10 cellular contexts compared by ENCODE assay signal in the genomic region with DNA sequence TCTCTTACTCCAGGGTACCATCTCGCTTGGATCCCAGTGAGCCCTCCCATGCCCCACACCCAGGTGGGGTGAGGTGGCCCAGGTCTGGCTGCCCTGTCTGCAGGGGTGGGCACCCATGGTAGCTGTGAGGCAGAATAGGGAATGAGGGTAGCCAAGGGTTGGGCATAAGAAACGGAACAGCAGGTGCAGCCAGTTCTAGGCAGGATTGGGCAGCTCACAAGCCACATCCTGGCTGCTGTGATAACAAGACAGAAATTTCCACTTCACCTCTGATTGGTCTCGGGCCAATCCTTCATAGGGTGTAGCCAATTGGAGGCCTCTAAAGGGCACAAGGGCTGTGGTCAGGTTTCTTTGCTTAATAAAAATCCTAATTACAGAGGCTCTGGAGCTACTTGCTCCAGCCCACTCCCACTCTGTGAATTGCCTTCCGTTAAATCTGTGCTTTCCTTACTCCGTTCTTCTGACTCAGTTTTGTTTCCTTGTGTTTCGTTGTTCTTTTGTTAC. TPM values are rescaled to one million over a fixed set of nuclear protein-coding genes. Genes with fewer than 3 reads are reported as not detected.
DNase-seq lines count a peak whose midpoint lies in the region; ATAC-seq, FAIRE-seq and TF ChIP-seq lines count a peak whose summit lies in the region.
"Had no signal": no experiment of that assay in that cellular context is flagged by ENCODE, and none has a peak within 500 bp of the region (broad histone marks: within the 10 kb centered on the region; RNA-seq: fewer than 3 reads in every experiment).

No MANE protein-coding gene starts in this region.

- intact Hi-C loops in HepG2 (cut with micrococcal nuclease; ENCODE audit: unreplicated experiment): no loop called here
- intact Hi-C loops in lower leg skin (cut with DNase I; ENCODE audit: low total_unique reads): no loop called here

- H3K4me1 Mint-ChIP-seq in activated T-helper 17 cell treated with anti-CD3 and anti-CD28 coated beads, Interleukin-2, amount 50 U/mL, for 72 hours: no peaks in the 10 kb centered on the region

- H3K36me3 ChIP-seq in HepG2 (replicated peaks in 1 of 2; ENCODE audit: control insufficient read depth in 1 of 2, insufficient read depth in 2 of 2, low read length in 2 of 2): no peaks in the 10 kb centered on the region

- H3K36me3 Mint-ChIP-seq in activated T-helper 17 cell treated with anti-CD3 and anti-CD28 coated beads, Interleukin-2, amount 50 U/mL, for 72 hours (ENCODE audit: low read depth): no peaks in the 10 kb centered on the region

- peaks cover 3% of the 10 kb centered on the region for H3K27me3 Mint-ChIP-seq in activated T-helper 17 cell treated with anti-CD3 and anti-CD28 coated beads, Interleukin-2, amount 50 U/mL, for 72 hours

- 53% methylated on average over 6 of the region's 6 CpGs for WGBS in HepG2 (ENCODE audit: low lambda C conversion rate)
- WGBS in lower leg skin, 2 donors: 43 to 58% methylated on average over 6 of the region's 6 CpGs

- H3K9ac ChIP-seq in HepG2 (ENCODE audit: insufficient read depth, low read depth, low read length): no peak overlapping the region

- H3K79me2 ChIP-seq in HepG2 (ENCODE audit: insufficient read depth, low read length): no peaks in the 10 kb centered on the region

- H3K27ac ChIP-seq in HepG2 (ENCODE audit: extremely low read length, insufficient read depth, low read length): no peak overlapping the region

- peaks cover 12 to 65% of the 10 kb centered on the region in 2 experiments for H3K27me3 ChIP-seq in HepG2 (ENCODE audit: control insufficient read depth in 1 of 2, insufficient read depth in 2 of 2, low read length in 2 of 2)

- no peak overlapping the region for H3K4me3 ChIP-seq in HepG2 (replicated peaks in 1 of 3; ENCODE audit: insufficient read depth in 1 of 3, low read depth in 2 of 3, low read length in 3 of 3)
- H3K4me3 ChIP-seq in lower leg skin (ENCODE audit: low read depth, poor library complexity, severe bottlenecking): no peak overlapping the region

- no peaks in the 10 kb centered on the region for H3K9me3 Mint-ChIP-seq in activated T-helper 17 cell treated with anti-CD3 and anti-CD28 coated beads, Interleukin-2, amount 50 U/mL, for 72 hours

- no peak overlapping the region for H3K4me2 ChIP-seq in HepG2 (ENCODE audit: low read depth, low read length)

- in situ Hi-C loops in HepG2 (cut with HindIII; ENCODE audit: extremely low pct_ligation_motif_present, low pct_unique_long_range_greater_than_20kb): no loop called here

- no peak overlapping the region for H2AFZ ChIP-seq in HepG2 (ENCODE audit: low read length)

- no peak overlapping the region for H3K4me3 Mint-ChIP-seq in activated T-helper 17 cell treated with anti-CD3 and anti-CD28 coated beads, Interleukin-2, amount 50 U/mL, for 72 hours

- H4K20me1 ChIP-seq in HepG2 (ENCODE audit: insufficient read depth, low read length): no peaks in the 10 kb centered on the region

- H3K27ac Mint-ChIP-seq in activated T-helper 17 cell treated with anti-CD3 and anti-CD28 coated beads, Interleukin-2, amount 50 U/mL, for 72 hours: no peak overlapping the region

- ATAC-seq in activated CD4-positive, CD25-positive, alpha-beta regulatory T cell treated with anti-CD3 and anti-CD28 coated beads, Interleukin-2, amount 50 U/mL, for 24 hours: peak; percentile 70 to 80
- ATAC-seq in activated T-helper 17 cell treated with anti-CD3 and anti-CD28 coated beads, Interleukin-2, amount 50 U/mL, for 72 hours (replicated peaks): peak; percentile 37
- ATAC-seq in HepG2 (no peak), HG03457 (IDR thresholded peaks at IDR 0.05; ENCODE audit: unreplicated experiment) (no peak)

- peaks cover 20% of the 10 kb centered on the region for H3K4me1 ChIP-seq in HepG2 (ENCODE audit: insufficient read depth, low read length)
- H3K4me1 ChIP-seq: Caco-2 had no signal

- CTCF ChIA-PET in HepG2 (lab: Yijun Ruan, JAX; ENCODE audit: low intra/inter-chr PET ratio, low total read pairs): no interaction called here

- POLR2A ChIA-PET in HepG2 (lab: Yijun Ruan, JAX): interaction anchor here (2.3 kb wide), 1 partner anchor 44 kb away, joined by 7 read pairs; the partner anchor contains the start of gene FAM234A

- no peak for DNase-seq in activated CD4-positive, CD25-positive, alpha-beta regulatory T cell treated with anti-CD3 and anti-CD28 coated beads, Interleukin-2, amount 50 U/mL, for 72 hours
- DNase-seq in NCI-H1694 (lab: John Stamatoyannopoulos, UW): peak; percentile 27
- peak; percentile 12 for DNase-seq in HepG2 (ENCODE audit: low spot score)
- DNase-seq in middle frontal gyrus (ENCODE audit: extremely low spot score, low spot score): no peak
- no peak for DNase-seq in lower leg skin (ENCODE audit: low spot score in 2 of 2)

- no peaks in the 10 kb centered on the region for H3K9me3 ChIP-seq in HepG2 (ENCODE audit: low read length)
- H3K9me3 ChIP-seq: Caco-2 had no signal

- TF ChIP-seq EP300 in HepG2 (IDR thresholded peaks at IDR 0.05; ENCODE audit: low read depth in 2 of 2, low read length in 2 of 2): no peak
- TF ChIP-seq EP300 in HepG2 (CRISPR knock-in tag; IDR thresholded peaks at IDR 0.05; ENCODE audit: borderline replicate concordance): no peak

- no peak for TF ChIP-seq POLR2A in HepG2 (IDR thresholded peaks at IDR 0.05; ENCODE audit: insufficient read depth in 1 of 2, low read depth in 2 of 2, low read length in 2 of 2)
- no peak for TF ChIP-seq POLR2A in lower leg skin (IDR thresholded peaks at IDR 0.05)

- TF ChIP-seq CTCF in HepG2 (CRISPR knock-in tag; IDR thresholded peaks at IDR 0.05) (no peak), lower leg skin (IDR thresholded peaks at IDR 0.05) (no peak)

- no TSS peak for BruUV-seq in HepG2 (replicated peaks; lab: Mats Ljungman, UMichigan)

- no peak for FAIRE-seq in HepG2 (lab: Jason Lieb, UNC)

- no peak for TF ChIP-seq RAD21 in HepG2 (CRISPR knock-in tag; IDR thresholded peaks at IDR 0.05)

RNA-seq across cellular contexts. Expression of gene ARHGDIG, which starts 1.5 kb away (rescaled TPM):
- not detected for total RNA-seq in activated T-helper 17 cell treated with anti-CD3 and anti-CD28 coated beads, Interleukin-2, amount 50 U/mL, for 72 hours
- total RNA-seq in HepG2 (2016; rRNA removed; fragmentation: Illumina TruSeq; extraction: Trizol) (0.24 TPM in 1 of 2 replicates, not detected in the other), lower leg skin (not detected)
- total RNA-seq in HepG2 (2016; cell fraction: cytosol; rRNA removed; fragmentation: Illumina TruSeq; extraction: Trizol; ENCODE audit: low read depth): 0.26 and 0.61 TPM in 2 replicates
- total RNA-seq in HepG2 (2016; cell fraction: insoluble cytoplasmic fraction; rRNA removed; fragmentation: Illumina TruSeq; extraction: Trizol): 0.11 TPM in 1 of 2 replicates, not detected in the other
- 0.21 and 0.31 TPM in 2 replicates for total RNA-seq in HepG2 (2016; cell fraction: membrane; rRNA removed; fragmentation: Illumina TruSeq; extraction: Trizol)
- total RNA-seq in HepG2 (2016; cell fraction: nucleus; rRNA removed; fragmentation: Illumina TruSeq; extraction: Trizol): not detected in 2 replicates
- polyA plus RNA-seq in HepG2 (2011; rRNA removed): 0.48 and 0.63 TPM in 2 replicates
- 0.33 and 0.58 TPM in 2 replicates for polyA plus RNA-seq in HepG2 (2011; cell fraction: cytosol; rRNA removed)
- 3.2 and 3.7 TPM in 2 replicates for polyA plus RNA-seq in HepG2 (2011; cell fraction: nucleus; rRNA removed)
- polyA plus RNA-seq in HepG2 (2012): 0.17 and 0.36 TPM in 2 replicates
- 0.16 TPM in 1 of 2 replicates, not detected in the other for polyA plus RNA-seq in HepG2 (2016; cell fraction: cytosol; fragmentation: Illumina TruSeq; extraction: Trizol; ENCODE audit: low read depth)
- polyA plus RNA-seq in HepG2 (2016; cell fraction: insoluble cytoplasmic fraction; fragmentation: Illumina TruSeq; extraction: Trizol; ENCODE audit: low read depth): not detected in 2 replicates
- not detected in 2 replicates for polyA plus RNA-seq in HepG2 (2016; cell fraction: membrane; fragmentation: Illumina TruSeq; extraction: Trizol; ENCODE audit: low read depth)
- not detected in 2 replicates for polyA plus RNA-seq in HepG2 (2016; cell fraction: nucleus; fragmentation: Illumina TruSeq; extraction: Trizol; ENCODE audit: insufficient read depth, low read depth)
- polyA minus RNA-seq in HepG2 (2011; rRNA and poly(A)+ RNA removed; ENCODE audit: low replicate concordance): not detected in 2 replicates
- not detected in 2 replicates for polyA minus RNA-seq in HepG2 (2011; cell fraction: cytosol; rRNA and poly(A)+ RNA removed)
- 0.50 TPM in 1 of 2 replicates, not detected in the other for polyA minus RNA-seq in HepG2 (2011; cell fraction: nucleus; rRNA and poly(A)+ RNA removed)
- total RNA-seq: T-helper 1 cell treated with Interleukin-12 subunit alpha and Interleukin-12 subunit beta and Interleukin-4 antibody, amounts not matched to agents 30 ng/mL and 1 ng/mL, for 36 hours had no signal

RNA-seq across cellular contexts. Expression of gene RGS11, which starts 3.2 kb away (rescaled TPM):
- total RNA-seq in activated T-helper 17 cell treated with anti-CD3 and anti-CD28 coated beads, Interleukin-2, amount 50 U/mL, for 72 hours: under 1 TPM in 1 of 2 donors, not detected in 1; 0.11 TPM
- total RNA-seq in HepG2 (2016; rRNA removed; fragmentation: Illumina TruSeq; extraction: Trizol) (not detected in 2 replicates), lower leg skin (1 to 10 TPM in 2 of 4 donors, under 1 TPM in 2; 0.08 to 2.7 (median 1.6) TPM)
- total RNA-seq in HepG2 (2016; cell fraction: cytosol; rRNA removed; fragmentation: Illumina TruSeq; extraction: Trizol; ENCODE audit: low read depth): not detected in 2 replicates
- not detected in 2 replicates for total RNA-seq in HepG2 (2016; cell fraction: insoluble cytoplasmic fraction; rRNA removed; fragmentation: Illumina TruSeq; extraction: Trizol)
- total RNA-seq in HepG2 (2016; cell fraction: membrane; rRNA removed; fragmentation: Illumina TruSeq; extraction: Trizol): not detected in 2 replicates
- total RNA-seq in HepG2 (2016; cell fraction: nucleus; rRNA removed; fragmentation: Illumina TruSeq; extraction: Trizol): not detected in 2 replicates
- 0.11 and 0.24 TPM in 2 replicates for polyA plus RNA-seq in HepG2 (2011; rRNA removed)
- polyA plus RNA-seq in HepG2 (2011; cell fraction: cytosol; rRNA removed): 0.03 TPM in 2 replicates
- polyA plus RNA-seq in HepG2 (2011; cell fraction: nucleus; rRNA removed): 3.2 and 3.4 TPM in 2 replicates
- polyA plus RNA-seq in HepG2 (2012): 0.09 TPM in 2 replicates
- not detected in 2 replicates for polyA plus RNA-seq in HepG2 (2016; cell fraction: cytosol; fragmentation: Illumina TruSeq; extraction: Trizol; ENCODE audit: low read depth)
- polyA plus RNA-seq in HepG2 (2016; cell fraction: insoluble cytoplasmic fraction; fragmentation: Illumina TruSeq; extraction: Trizol; ENCODE audit: low read depth): not detected in 2 replicates
- polyA plus RNA-seq in HepG2 (2016; cell fraction: membrane; fragmentation: Illumina TruSeq; extraction: Trizol; ENCODE audit: low read depth): not detected in 2 replicates
- not detected in 2 replicates for polyA plus RNA-seq in HepG2 (2016; cell fraction: nucleus; fragmentation: Illumina TruSeq; extraction: Trizol; ENCODE audit: insufficient read depth, low read depth)
- polyA minus RNA-seq in HepG2 (2011; rRNA and poly(A)+ RNA removed; ENCODE audit: low replicate concordance): not detected in 2 replicates
- polyA minus RNA-seq in HepG2 (2011; cell fraction: cytosol; rRNA and poly(A)+ RNA removed): not detected in 2 replicates
- polyA minus RNA-seq in HepG2 (2011; cell fraction: nucleus; rRNA and poly(A)+ RNA removed): 0.25 and 0.26 TPM in 2 replicates

RNA-seq across cellular contexts. Expression of gene PDIA2, which starts 4.0 kb away (rescaled TPM):
- not detected for total RNA-seq in activated T-helper 17 cell treated with anti-CD3 and anti-CD28 coated beads, Interleukin-2, amount 50 U/mL, for 72 hours
- total RNA-seq in HepG2 (2016; rRNA removed; fragmentation: Illumina TruSeq; extraction: Trizol) (0.35 and 0.60 TPM in 2 replicates), lower leg skin (under 1 TPM in 3 of 4 donors, not detected in 1; 0.12 to 0.45 (median 0.23) TPM)
- total RNA-seq in HepG2 (2016; cell fraction: cytosol; rRNA removed; fragmentation: Illumina TruSeq; extraction: Trizol; ENCODE audit: low read depth): not detected in 2 replicates
- total RNA-seq in HepG2 (2016; cell fraction: insoluble cytoplasmic fraction; rRNA removed; fragmentation: Illumina TruSeq; extraction: Trizol): 0.50 TPM in 1 of 2 replicates, not detected in the other
- total RNA-seq in HepG2 (2016; cell fraction: membrane; rRNA removed; fragmentation: Illumina TruSeq; extraction: Trizol): not detected in 2 replicates
- total RNA-seq in HepG2 (2016; cell fraction: nucleus; rRNA removed; fragmentation: Illumina TruSeq; extraction: Trizol): 0.81 and 1.0 TPM in 2 replicates
- polyA plus RNA-seq in HepG2 (2011; rRNA removed): 1.9 and 2.9 TPM in 2 replicates
- polyA plus RNA-seq in HepG2 (2011; cell fraction: cytosol; rRNA removed): 1.2 and 1.4 TPM in 2 replicates
- polyA plus RNA-seq in HepG2 (2011; cell fraction: nucleus; rRNA removed): 10.2 and 14.0 TPM in 2 replicates
- 0.63 and 1.1 TPM in 2 replicates for polyA plus RNA-seq in HepG2 (2012)
- polyA plus RNA-seq in HepG2 (2016; cell fraction: cytosol; fragmentation: Illumina TruSeq; extraction: Trizol; ENCODE audit: low read depth): not detected in 2 replicates
- not detected in 2 replicates for polyA plus RNA-seq in HepG2 (2016; cell fraction: insoluble cytoplasmic fraction; fragmentation: Illumina TruSeq; extraction: Trizol; ENCODE audit: low read depth)
- not detected in 2 replicates for polyA plus RNA-seq in HepG2 (2016; cell fraction: membrane; fragmentation: Illumina TruSeq; extraction: Trizol; ENCODE audit: low read depth)
- 1.8 and 2.1 TPM in 2 replicates for polyA plus RNA-seq in HepG2 (2016; cell fraction: nucleus; fragmentation: Illumina TruSeq; extraction: Trizol; ENCODE audit: insufficient read depth, low read depth)
- 1.3 TPM in 1 of 2 replicates, not detected in the other for polyA minus RNA-seq in HepG2 (2011; rRNA and poly(A)+ RNA removed; ENCODE audit: low replicate concordance)
- polyA minus RNA-seq in HepG2 (2011; cell fraction: cytosol; rRNA and poly(A)+ RNA removed): not detected in 2 replicates
- polyA minus RNA-seq in HepG2 (2011; cell fraction: nucleus; rRNA and poly(A)+ RNA removed): 0.99 TPM in 1 of 2 replicates, not detected in the other
- total RNA-seq: T-helper 1 cell treated with Interleukin-12 subunit alpha and Interleukin-12 subunit beta and Interleukin-4 antibody, amounts not matched to agents 30 ng/mL and 1 ng/mL, for 36 hours had no signal

RNA-seq across cellular contexts. Expression of gene FAM234A, which starts 44.3 kb away (rescaled TPM):
- 1 to 10 TPM; 4.0 to 6.8 TPM for total RNA-seq in activated T-helper 17 cell treated with anti-CD3 and anti-CD28 coated beads, Interleukin-2, amount 50 U/mL, for 72 hours
- 15.5 and 29.2 TPM in 2 replicates for total RNA-seq in HepG2 (2016; rRNA removed; fragmentation: Illumina TruSeq; extraction: Trizol)
- 11.6 and 13.4 TPM in 2 replicates for total RNA-seq in HepG2 (2016; cell fraction: cytosol; rRNA removed; fragmentation: Illumina TruSeq; extraction: Trizol; ENCODE audit: low read depth)
- total RNA-seq in HepG2 (2016; cell fraction: insoluble cytoplasmic fraction; rRNA removed; fragmentation: Illumina TruSeq; extraction: Trizol): 15.3 and 31.7 TPM in 2 replicates
- 31.9 and 37.8 TPM in 2 replicates for total RNA-seq in HepG2 (2016; cell fraction: membrane; rRNA removed; fragmentation: Illumina TruSeq; extraction: Trizol)
- total RNA-seq in HepG2 (2016; cell fraction: nucleus; rRNA removed; fragmentation: Illumina TruSeq; extraction: Trizol): 27.3 and 30.0 TPM in 2 replicates
- 34.4 and 40.2 TPM in 2 replicates for polyA plus RNA-seq in HepG2 (2011; rRNA removed)
- 26.3 and 36.7 TPM in 2 replicates for polyA plus RNA-seq in HepG2 (2011; cell fraction: cytosol; rRNA removed)
- polyA plus RNA-seq in HepG2 (2011; cell fraction: nucleus; rRNA removed): 59.9 and 63.5 TPM in 2 replicates
- polyA plus RNA-seq in HepG2 (2012): 41.7 and 43.9 TPM in 2 replicates
- 14.9 and 22.9 TPM in 2 replicates for polyA plus RNA-seq in HepG2 (2016; cell fraction: cytosol; fragmentation: Illumina TruSeq; extraction: Trizol; ENCODE audit: low read depth)
- polyA plus RNA-seq in HepG2 (2016; cell fraction: insoluble cytoplasmic fraction; fragmentation: Illumina TruSeq; extraction: Trizol; ENCODE audit: low read depth): 19.9 and 25.2 TPM in 2 replicates
- polyA plus RNA-seq in HepG2 (2016; cell fraction: membrane; fragmentation: Illumina TruSeq; extraction: Trizol; ENCODE audit: low read depth): 32.6 and 36.0 TPM in 2 replicates
- 60.5 and 64.6 TPM in 2 replicates for polyA plus RNA-seq in HepG2 (2016; cell fraction: nucleus; fragmentation: Illumina TruSeq; extraction: Trizol; ENCODE audit: insufficient read depth, low read depth)
- polyA minus RNA-seq in HepG2 (2011; rRNA and poly(A)+ RNA removed; ENCODE audit: low replicate concordance): 12.9 and 44.2 TPM in 2 replicates
- polyA minus RNA-seq in HepG2 (2011; cell fraction: cytosol; rRNA and poly(A)+ RNA removed): 18.8 and 24.3 TPM in 2 replicates
- 14.2 and 16.0 TPM in 2 replicates for polyA minus RNA-seq in HepG2 (2011; cell fraction: nucleus; rRNA and poly(A)+ RNA removed)
- total RNA-seq in lower leg skin: 100 to 1,000 TPM in 3 of 4 donors, 10 to 100 TPM in 1; 61.4 to 123 (median 110) TPM

RNA-seq across cellular contexts. Expression of gene LUC7L, which starts 49.7 kb away (rescaled TPM):
- 10 to 100 TPM; 54.8 to 65.4 TPM for total RNA-seq in activated T-helper 17 cell treated with anti-CD3 and anti-CD28 coated beads, Interleukin-2, amount 50 U/mL, for 72 hours
- total RNA-seq in HepG2 (2016; rRNA removed; fragmentation: Illumina TruSeq; extraction: Trizol) (37.3 and 56.9 TPM in 2 replicates), lower leg skin (100 to 1,000 TPM in 1 of 4 donors, 10 to 100 TPM in 3; 38.4 to 111 (median 43.5) TPM)
- total RNA-seq in HepG2 (2016; cell fraction: cytosol; rRNA removed; fragmentation: Illumina TruSeq; extraction: Trizol; ENCODE audit: low read depth): 25.5 and 29.1 TPM in 2 replicates
- 43.9 and 57.2 TPM in 2 replicates for total RNA-seq in HepG2 (2016; cell fraction: insoluble cytoplasmic fraction; rRNA removed; fragmentation: Illumina TruSeq; extraction: Trizol)
- total RNA-seq in HepG2 (2016; cell fraction: membrane; rRNA removed; fragmentation: Illumina TruSeq; extraction: Trizol): 16.2 and 21.8 TPM in 2 replicates
- total RNA-seq in HepG2 (2016; cell fraction: nucleus; rRNA removed; fragmentation: Illumina TruSeq; extraction: Trizol): 54.3 and 62.8 TPM in 2 replicates
- 48.7 and 49.0 TPM in 2 replicates for polyA plus RNA-seq in HepG2 (2011; rRNA removed)
- polyA plus RNA-seq in HepG2 (2011; cell fraction: cytosol; rRNA removed): 15.2 and 20.9 TPM in 2 replicates
- 310 and 328 TPM in 2 replicates for polyA plus RNA-seq in HepG2 (2011; cell fraction: nucleus; rRNA removed)
- polyA plus RNA-seq in HepG2 (2012): 47.0 and 48.8 TPM in 2 replicates
- 11.6 and 12.4 TPM in 2 replicates for polyA plus RNA-seq in HepG2 (2016; cell fraction: cytosol; fragmentation: Illumina TruSeq; extraction: Trizol; ENCODE audit: low read depth)
- polyA plus RNA-seq in HepG2 (2016; cell fraction: insoluble cytoplasmic fraction; fragmentation: Illumina TruSeq; extraction: Trizol; ENCODE audit: low read depth): 45.6 and 50.0 TPM in 2 replicates
- 10.2 and 11.6 TPM in 2 replicates for polyA plus RNA-seq in HepG2 (2016; cell fraction: membrane; fragmentation: Illumina TruSeq; extraction: Trizol; ENCODE audit: low read depth)
- polyA plus RNA-seq in HepG2 (2016; cell fraction: nucleus; fragmentation: Illumina TruSeq; extraction: Trizol; ENCODE audit: insufficient read depth, low read depth): 113 and 119 TPM in 2 replicates
- 17.1 and 19.6 TPM in 2 replicates for polyA minus RNA-seq in HepG2 (2011; rRNA and poly(A)+ RNA removed; ENCODE audit: low replicate concordance)
- 6.7 and 10.6 TPM in 2 replicates for polyA minus RNA-seq in HepG2 (2011; cell fraction: cytosol; rRNA and poly(A)+ RNA removed)
- 142 and 151 TPM in 2 replicates for polyA minus RNA-seq in HepG2 (2011; cell fraction: nucleus; rRNA and poly(A)+ RNA removed)

Comparison
In these comparisons a context has a peak if more than half of its experiments do, and no peak if none do; other contexts are left out.
1. ATAC-seq: peak in activated CD4-positive, CD25-positive, alpha-beta regulatory T cell treated with anti-CD3 and anti-CD28 coated beads, Interleukin-2, amount 50 U/mL, for 24 hours (2 of 2) and activated T-helper 17 cell treated with anti-CD3 and anti-CD28 coated beads, Interleukin-2, amount 50 U/mL, for 72 hours (single experiment); none in HepG2 (single experiment) and HG03457 (single experiment).
2. DNase-seq: peak in NCI-H1694 (single experiment) and HepG2 (single experiment); none in activated CD4-positive, CD25-positive, alpha-beta regulatory T cell treated with anti-CD3 and anti-CD28 coated beads, Interleukin-2, amount 50 U/mL, for 72 hours (single experiment), middle frontal gyrus (single experiment) and lower leg skin (0 of 2).